ENCODE assay signal across 9 cellular contexts in genomic region chr6:33904050-33904827, GRCh38.
DNase-seq lines count a peak whose midpoint lies in the region; ATAC-seq and TF ChIP-seq lines count a peak whose summit lies in the region.
"Had no signal": no experiment of that assay in that cellular context is flagged by ENCODE, and none has a peak within 500 bp of the region (broad histone marks: within the 10 kb centered on the region; RNA-seq: fewer than 3 reads in every experiment).

No MANE protein-coding gene starts in this region.

- H3K36me3 ChIP-seq in SK-N-SH (replicated peaks in 1 of 2; ENCODE audit: control insufficient read depth in 1 of 2, insufficient read depth in 2 of 2, low read length in 1 of 2), result no peaks in the 10 kb centered on the region

- no peaks in the 10 kb centered on the region for H3K9me3 ChIP-seq in SK-N-SH
- H3K9me3 ChIP-seq: psoas muscle had no signal

- no peaks in the 10 kb centered on the region for H4K20me1 ChIP-seq in SK-N-SH (ENCODE audit: insufficient read depth)

- ATAC-seq in GM21737 (IDR thresholded peaks at IDR 0.05; ENCODE audit: unreplicated experiment) (peak; percentile 55), GM21526 (IDR thresholded peaks at IDR 0.05; ENCODE audit: low FRiP score, unreplicated experiment) (no peak)

- CTCF ChIA-PET in SK-N-SH (lab: Yijun Ruan, JAX), result no interaction called here

- H3K4me1 Mint-ChIP-seq in activated naive CD8-positive, alpha-beta T cell (ENCODE audit: low read depth), result peaks cover 76% of the 10 kb centered on the region

- no peak for TF ChIP-seq CTCF in SK-N-SH (IDR thresholded peaks at IDR 0.05)

- no peaks in the 10 kb centered on the region for H3K9me3 Mint-ChIP-seq in activated naive CD8-positive, alpha-beta T cell (ENCODE audit: low read depth)

- peak; percentile 10 for DNase-seq in DMS79 (lab: John Stamatoyannopoulos, UW)
- DNase-seq in T-helper 1 cell, result peak in 4 of 5 donors; percentile 38 to 99 (median 44)
- peak; percentile 54 to 57 for DNase-seq in stimulated activated CD4-positive, alpha-beta T cell treated with anti-CD3 and anti-CD28 coated beads, Interleukin-2, amount 100 ng/mL, for 24 hours
- DNase-seq in SK-N-SH, result no peak
- DNase-seq in NCI-H2171 (lab: John Stamatoyannopoulos, UW), result no peak
- DNase-seq: psoas muscle had no signal

- H3K27me3 Mint-ChIP-seq in activated naive CD8-positive, alpha-beta T cell, result no peaks in the 10 kb centered on the region

- H3K4me3 ChIP-seq in SK-N-SH (ENCODE audit: low read depth in 2 of 2, low read length in 1 of 2), result no peak overlapping the region
- H3K4me3 ChIP-seq: psoas muscle had no signal

- H3K79me2 ChIP-seq in SK-N-SH (ENCODE audit: insufficient read depth), result no peaks in the 10 kb centered on the region

- no peak overlapping the region for H3K4me2 ChIP-seq in SK-N-SH

- no peak overlapping the region for H3K27ac ChIP-seq in SK-N-SH (ENCODE audit: low read depth in 2 of 2, low read length in 1 of 2)
- H3K27ac ChIP-seq: psoas muscle had no signal

- POLR2A ChIA-PET in SK-N-SH (lab: Yijun Ruan, JAX), result no interaction called here

- TF ChIP-seq EP300 in SK-N-SH (IDR thresholded peaks at IDR 0.05; ENCODE audit: borderline replicate concordance in 1 of 2, low read depth in 1 of 2, low read length in 1 of 2), result no peak

- H3K36me3 Mint-ChIP-seq in activated naive CD8-positive, alpha-beta T cell, result no peaks in the 10 kb centered on the region

- H3K9ac ChIP-seq in SK-N-SH, result no peak overlapping the region

- H3K4me1 ChIP-seq in SK-N-SH (ENCODE audit: control insufficient read depth in 1 of 2, insufficient read depth in 2 of 2, low read depth in 1 of 2, low read length in 1 of 2), result no peaks in the 10 kb centered on the region; a peak in 1 of 4 replicates
- H3K4me1 ChIP-seq: psoas muscle had no signal

- H3K27me3 ChIP-seq in SK-N-SH (ENCODE audit: insufficient read depth), result peaks cover 18% of the 10 kb centered on the region

- TF ChIP-seq RAD21 in SK-N-SH (IDR thresholded peaks at IDR 0.05; ENCODE audit: low read length), result no peak

- peak overlapping the region; percentile 67 for H3K4me3 Mint-ChIP-seq in activated naive CD8-positive, alpha-beta T cell

- H2AFZ ChIP-seq in SK-N-SH (ENCODE audit: low read depth), result no peak overlapping the region

- no peaks in the 10 kb centered on the region for H3F3A ChIP-seq in SK-N-SH (replicated peaks; ENCODE audit: insufficient read depth)

- H3K27ac Mint-ChIP-seq in activated naive CD8-positive, alpha-beta T cell, result peak overlapping the region; percentile 87

- 48% methylated on average over 11 of the region's 14 CpGs for WGBS in SK-N-SH (ENCODE audit: low lambda C conversion rate)

- no peaks in the 10 kb centered on the region for H3K9me2 ChIP-seq in SK-N-SH

TF ChIP-seq in SK-N-SH, 30 proteins besides CTCF, POLR2A, EP300 and RAD21:
- no peak for TF ChIP-seq NFIC (IDR thresholded peaks at IDR 0.05; ENCODE audit: borderline replicate concordance)
- no peak for TF ChIP-seq ELF1 (IDR thresholded peaks at IDR 0.05)
- TF ChIP-seq USF2 (IDR thresholded peaks at IDR 0.05; ENCODE audit: borderline replicate concordance, low read depth, low read length), result no peak
TF ChIP-seq in SK-N-SH: peak in this region for 0.

Comparison
In these comparisons a context has a peak if more than half of its experiments do, and no peak if none do; other contexts are left out.
1. DNase-seq: peak in DMS79 (single experiment), T-helper 1 cell (4 of 5) and stimulated activated CD4-positive, alpha-beta T cell treated with anti-CD3 and anti-CD28 coated beads, Interleukin-2, amount 100 ng/mL, for 24 hours (2 of 2); none in SK-N-SH (single experiment) and NCI-H2171 (single experiment).